ENCODE assay signal across 14 cellular contexts in the genomic region with DNA sequence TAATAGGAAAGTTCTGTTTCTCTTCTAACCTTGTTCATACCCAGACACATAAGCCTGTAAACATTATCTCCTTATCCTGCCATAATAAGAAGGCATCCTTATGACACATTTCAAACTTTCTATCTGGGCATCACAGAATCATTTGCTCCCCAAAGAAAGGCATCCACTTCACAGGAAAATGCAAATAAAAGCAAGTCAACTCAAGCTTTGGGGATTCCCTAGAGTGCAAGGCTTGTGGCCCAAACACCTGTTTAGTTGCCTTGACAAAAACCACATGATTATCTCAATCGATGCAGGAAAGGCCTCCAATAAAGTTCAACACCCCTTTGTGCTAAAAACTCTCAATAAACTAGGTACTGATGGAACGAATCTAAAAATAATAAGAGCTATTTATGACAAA.
DNase-seq lines count a peak whose midpoint lies in the region; ATAC-seq and TF ChIP-seq lines count a peak whose summit lies in the region.
"Had no signal": no experiment of that assay in that cellular context is flagged by ENCODE, and none has a peak within 500 bp of the region (broad histone marks: within the 10 kb centered on the region; RNA-seq: fewer than 3 reads in every experiment).

No MANE protein-coding gene starts in this region.

- H4K8ac ChIP-seq in IMR-90 (ENCODE audit: low read depth in 2 of 2, low read length in 2 of 2) = no peak overlapping the region

- POLR2A ChIA-PET in IMR-90 (lab: Charles Lee; ENCODE audit: unreplicated experiment) = no interaction called here

- no peak overlapping the region for H2BK20ac ChIP-seq in IMR-90 (ENCODE audit: low read depth, low read length)

- H3K27me3 ChIP-seq in IMR-90 (ENCODE audit: control insufficient read depth, insufficient read depth, low read length) = no peaks in the 10 kb centered on the region
- H3K27me3 ChIP-seq: heart right ventricle had no signal

- no peak overlapping the region for H3K4me2 ChIP-seq in IMR-90 (ENCODE audit: low read depth, low read length)
- H3K4me2 ChIP-seq: PC-9 had no signal

- no peak overlapping the region for H2BK120ac ChIP-seq in IMR-90 (ENCODE audit: low read depth, low read length)

- H3K23ac ChIP-seq in IMR-90 (ENCODE audit: low read depth, low read length) = no peak overlapping the region

- no peaks in the 10 kb centered on the region for H3K36me3 ChIP-seq in IMR-90 (ENCODE audit: control insufficient read depth, insufficient read depth, low read length)
- H3K36me3 ChIP-seq: heart right ventricle had no signal

- no peaks in the 10 kb centered on the region for H3K9me3 ChIP-seq in IMR-90 (ENCODE audit: control insufficient read depth, insufficient read depth, low read length)
- H3K9me3 ChIP-seq: heart right ventricle had no signal

- TF ChIP-seq POLR2A in IMR-90 (IDR thresholded peaks at IDR 0.05; ENCODE audit: low read depth, low read length) = no peak

- no peak overlapping the region for H3K27ac ChIP-seq in IMR-90 (ENCODE audit: insufficient read depth, low read length)
- H3K27ac ChIP-seq: heart right ventricle, PC-9 had no signal

- TF ChIP-seq CTCF in IMR-90 (conservative IDR thresholded peaks at IDR 0.05; ENCODE audit: low read depth, low read length) = no peak

- H3K18ac ChIP-seq in IMR-90 (ENCODE audit: low read depth, low read length) = no peak overlapping the region

- DNase-seq in IMR-90 (no peak), EL (no peak), NCI-H226 (no peak), DMS53 (lab: John Stamatoyannopoulos, UW) (no peak)
- DNase-seq in activated T-cell treated with anti-CD3 and anti-CD28 coated beads, Interleukin-2, amount 50 U/mL, for 72 hours = no peak
- DNase-seq: anterior cingulate cortex; effector memory CD4-positive, alpha-beta T cell; heart right ventricle; occipital lobe; PC-9; stimulated activated CD4-positive, alpha-beta T cell treated with anti-CD3 and anti-CD28 coated beads, Interleukin-4, amount 100 ng/mL, for 1 hour had no signal

- no peaks in the 10 kb centered on the region for H3K4me1 Mint-ChIP-seq in activated T-cell treated with anti-CD3 and anti-CD28 coated beads, Interleukin-2, amount 50 U/mL, for 72 hours (ENCODE audit: low read depth)

- H3K79me1 ChIP-seq in IMR-90 (ENCODE audit: low read depth in 1 of 2, low read length in 2 of 2) = no peaks in the 10 kb centered on the region

- no peaks in the 10 kb centered on the region for H3K9me3 Mint-ChIP-seq in activated T-cell treated with anti-CD3 and anti-CD28 coated beads, Interleukin-2, amount 50 U/mL, for 72 hours

- no peak overlapping the region for H3K14ac ChIP-seq in IMR-90 (replicated peaks; ENCODE audit: low read depth, low read length)

- H3K4me1 ChIP-seq in IMR-90 (ENCODE audit: control insufficient read depth, insufficient read depth, low read length) = peaks cover under 1% of the 10 kb centered on the region; the same call in 1 of the 2 replicates
- H3K4me1 ChIP-seq: heart right ventricle had no signal

- H3K9me1 ChIP-seq in IMR-90 (ENCODE audit: insufficient read depth, low read length) = peaks cover under 1% of the 10 kb centered on the region; the same call in 1 of the 2 replicates

- no peak overlapping the region for H3K4me3 Mint-ChIP-seq in activated T-cell treated with anti-CD3 and anti-CD28 coated beads, Interleukin-2, amount 50 U/mL, for 72 hours

- in situ Hi-C loops in IMR-90 (cut with MboI; ENCODE audit: low sequenced_read_pairs) = loop anchor here (25.0 kb wide), 1 partner anchor 724 kb away; a partner anchor contains a TSS

- H3K36me3 Mint-ChIP-seq in activated T-cell treated with anti-CD3 and anti-CD28 coated beads, Interleukin-2, amount 50 U/mL, for 72 hours (ENCODE audit: insufficient read depth in 2 of 2) = no peaks in the 10 kb centered on the region

- no TSS peak for BruUV-seq in IMR-90 (replicated peaks; lab: Mats Ljungman, UMichigan)

- no peaks in the 10 kb centered on the region for H3K27me3 Mint-ChIP-seq in activated T-cell treated with anti-CD3 and anti-CD28 coated beads, Interleukin-2, amount 50 U/mL, for 72 hours (ENCODE audit: low read depth)

- H4K5ac ChIP-seq in IMR-90 (ENCODE audit: low read depth, low read length) = peak overlapping the region; percentile 23; the same call in 1 of the 2 replicates

- H3K9ac ChIP-seq in IMR-90 (ENCODE audit: low read depth, low read length) = no peak overlapping the region

- H4K91ac ChIP-seq in IMR-90 (ENCODE audit: insufficient read depth, low read depth, low read length) = no peak overlapping the region; the same call in 1 of the 2 replicates

- H2BK15ac ChIP-seq in IMR-90 (ENCODE audit: low read depth, low read length) = no peak overlapping the region

- TF ChIP-seq RAD21 in IMR-90 (IDR thresholded peaks at IDR 0.05; ENCODE audit: low read length) = no peak

- H3K4me3 ChIP-seq in IMR-90 (ENCODE audit: insufficient read depth, low read depth, low read length) = no peak overlapping the region
- H3K4me3 ChIP-seq: heart right ventricle, PC-9 had no signal

- dilution Hi-C loops in IMR-90 (cut with HindIII; ENCODE audit: low sequenced_read_pairs, unreplicated experiment) = no loop called here

- H2AFZ ChIP-seq in IMR-90 (replicated peaks; ENCODE audit: low read length, poor library complexity) = no peak overlapping the region
- H2AFZ ChIP-seq: PC-9 had no signal

- no peaks in the 10 kb centered on the region for H4K20me1 ChIP-seq in IMR-90 (ENCODE audit: insufficient read depth, low read length)

- no peak overlapping the region for H2AK5ac ChIP-seq in IMR-90 (ENCODE audit: low read depth, low read length)

- ATAC-seq in GM18858 (IDR thresholded peaks at IDR 0.05; ENCODE audit: unreplicated experiment) = peak; percentile 96
- ATAC-seq in GM21390 (IDR thresholded peaks at IDR 0.05; ENCODE audit: unreplicated experiment) = peak; percentile 91
- ATAC-seq in HG02981 (IDR thresholded peaks at IDR 0.05; ENCODE audit: unreplicated experiment) = peak; percentile 94
- ATAC-seq in IMR-90 (ENCODE audit: low read depth) = no peak
- ATAC-seq in activated T-cell treated with anti-CD3 and anti-CD28 coated beads, Interleukin-2, amount 50 U/mL, for 72 hours (replicated peaks in 1 of 2) = no peak
- ATAC-seq: heart right ventricle had no signal

- intact Hi-C loops in IMR-90 (cut with micrococcal nuclease) = no loop called here

- CTCF ChIA-PET in IMR-90 (lab: Yijun Ruan, JAX) = no interaction called here

- H3K4ac ChIP-seq in IMR-90 (ENCODE audit: low read depth, low read length) = no peak overlapping the region

- no peak overlapping the region for H2AK9ac ChIP-seq in IMR-90 (replicated peaks; ENCODE audit: low read depth, low read length, poor library complexity)

- no peak overlapping the region for H3K56ac ChIP-seq in IMR-90 (ENCODE audit: extremely low read depth, insufficient read depth, low read length)

- no CpG with 5 or more reads among the region's 2 CpGs for whole genome bisulfite sequencing in IMR-90 (ENCODE audit: extremely low coverage in 2 of 2, insufficient read length in 1 of 2), 2 experiments

- H3K27ac Mint-ChIP-seq in activated T-cell treated with anti-CD3 and anti-CD28 coated beads, Interleukin-2, amount 50 U/mL, for 72 hours = no peak overlapping the region

- no peak overlapping the region for H2BK5ac ChIP-seq in IMR-90 (ENCODE audit: low read depth, low read length, poor library complexity, severe bottlenecking)

TF ChIP-seq in IMR-90, 13 proteins besides CTCF, POLR2A, EP300 and RAD21:
- TF ChIP-seq SMC3 (IDR thresholded peaks at IDR 0.05; ENCODE audit: low read depth, low read length) = no peak
- no peak for TF ChIP-seq CEBPB (IDR thresholded peaks at IDR 0.05; ENCODE audit: low read depth, low read length)
- no peak for TF ChIP-seq MXI1 (IDR thresholded peaks at IDR 0.05; ENCODE audit: borderline replicate concordance, low read depth, low read length)
- no peak for TF ChIP-seq RFX5 (IDR thresholded peaks at IDR 0.05; ENCODE audit: low read depth, low read length)
- no peak for TF ChIP-seq CHD1 (IDR thresholded peaks at IDR 0.05; ENCODE audit: low read depth, low read length)
- TF ChIP-seq RCOR1 (IDR thresholded peaks at IDR 0.05; ENCODE audit: insufficient replicate concordance, low read length) = no peak
- TF ChIP-seq, protein P1, sequence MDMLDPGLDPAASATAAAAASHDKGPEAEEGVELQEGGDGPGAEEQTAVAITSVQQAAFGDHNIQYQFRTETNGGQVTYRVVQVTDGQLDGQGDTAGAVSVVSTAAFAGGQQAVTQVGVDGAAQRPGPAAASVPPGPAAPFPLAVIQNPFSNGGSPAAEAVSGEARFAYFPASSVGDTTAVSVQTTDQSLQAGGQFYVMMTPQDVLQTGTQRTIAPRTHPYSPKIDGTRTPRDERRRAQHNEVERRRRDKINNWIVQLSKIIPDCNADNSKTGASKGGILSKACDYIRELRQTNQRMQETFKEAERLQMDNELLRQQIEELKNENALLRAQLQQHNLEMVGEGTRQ (IDR thresholded peaks at IDR 0.05; ENCODE audit: low read depth, low read length) = no peak
- no peak for TF ChIP-seq NFE2L2 (IDR thresholded peaks at IDR 0.05; ENCODE audit: low read depth, low read length)
- no peak for TF ChIP-seq BHLHE40 (IDR thresholded peaks at IDR 0.05; ENCODE audit: low read depth, low read length)
- TF ChIP-seq, protein P2, sequence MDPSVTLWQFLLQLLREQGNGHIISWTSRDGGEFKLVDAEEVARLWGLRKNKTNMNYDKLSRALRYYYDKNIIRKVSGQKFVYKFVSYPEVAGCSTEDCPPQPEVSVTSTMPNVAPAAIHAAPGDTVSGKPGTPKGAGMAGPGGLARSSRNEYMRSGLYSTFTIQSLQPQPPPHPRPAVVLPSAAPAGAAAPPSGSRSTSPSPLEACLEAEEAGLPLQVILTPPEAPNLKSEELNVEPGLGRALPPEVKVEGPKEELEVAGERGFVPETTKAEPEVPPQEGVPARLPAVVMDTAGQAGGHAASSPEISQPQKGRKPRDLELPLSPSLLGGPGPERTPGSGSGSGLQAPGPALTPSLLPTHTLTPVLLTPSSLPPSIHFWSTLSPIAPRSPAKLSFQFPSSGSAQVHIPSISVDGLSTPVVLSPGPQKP (IDR thresholded peaks at IDR 0.05; ENCODE audit: borderline replicate concordance, low read depth, low read length) = no peak
- no peak for TF ChIP-seq FOS (IDR thresholded peaks at IDR 0.05; ENCODE audit: low read depth, low read length)
- TF ChIP-seq MAFK (IDR thresholded peaks at IDR 0.05; ENCODE audit: low read depth, low read length) = no peak
- no peak for TF ChIP-seq MAZ (IDR thresholded peaks at IDR 0.05; ENCODE audit: borderline replicate concordance, low read depth, low read length)

Comparison
In these comparisons a context has a peak if more than half of its experiments do, and no peak if none do; other contexts are left out.
1. ATAC-seq: peak in GM18858 (single experiment), GM21390 (single experiment) and HG02981 (single experiment); none in IMR-90 (single experiment) and activated T-cell treated with anti-CD3 and anti-CD28 coated beads, Interleukin-2, amount 50 U/mL, for 72 hours (0 of 2).